8 cellular contexts compared by ENCODE assay signal in genomic region chr14:76947078-76947837, GRCh38.
DNase-seq lines count a peak whose midpoint lies in the region; ATAC-seq and TF ChIP-seq lines count a peak whose summit lies in the region.

No MANE protein-coding gene starts in this region.

- H2AFZ ChIP-seq in ACC112 (ENCODE audit: low read length, unreplicated experiment), result peak overlapping the region; percentile 82

- H3K27ac ChIP-seq in ACC112 (ENCODE audit: low read depth, low read length), result peak overlapping the region; percentile 93

- no peaks in the 10 kb centered on the region for H3K79me2 ChIP-seq in ACC112 (ENCODE audit: control insufficient read depth, insufficient read depth, low read length, unreplicated experiment)

- H3K36me3 ChIP-seq in ACC112 (ENCODE audit: insufficient read depth, low read length), result no peaks in the 10 kb centered on the region

- peaks cover 34% of the 10 kb centered on the region for H3K4me1 ChIP-seq in ACC112 (ENCODE audit: control insufficient read depth, insufficient read depth, low read length, unreplicated experiment)

- peak; percentile 88 for ATAC-seq in GM18909 (IDR thresholded peaks at IDR 0.05; ENCODE audit: poor library complexity, unreplicated experiment)
- ATAC-seq in HG03159 (IDR thresholded peaks at IDR 0.05; ENCODE audit: unreplicated experiment), result peak; percentile 88
- peak; percentile 86 for ATAC-seq in left colon

- no peaks in the 10 kb centered on the region for H3K27me3 ChIP-seq in ACC112 (ENCODE audit: insufficient read depth, low read length)

- peak; percentile 63 for DNase-seq in NCI-H226
- peak; percentile 62 for DNase-seq in activated CD4-positive, alpha-beta T cell treated with anti-CD3 and anti-CD28 coated beads for 24 hours (ENCODE audit: low read depth in 2 of 2)
- peak; percentile 83 for DNase-seq in choroid plexus epithelial cell (ENCODE audit: low read depth)
- DNase-seq in left colon, result peak; percentile 89 to 91
- DNase-seq in stimulated activated CD4-positive, alpha-beta T cell treated with anti-CD3 and anti-CD28 coated beads, Interleukin-2, amount 100 ng/mL, for 4 hours (ENCODE audit: low read depth), result peak; percentile 75

- TF ChIP-seq CTCF in choroid plexus epithelial cell (conservative IDR thresholded peaks at IDR 0.05; ENCODE audit: low read depth, low read length), result peak; percentile 44

- H3K4me3 ChIP-seq in ACC112 (ENCODE audit: low read depth, low read length) (peak overlapping the region; percentile 20; the same call in 1 of the 2 replicates), choroid plexus epithelial cell (ENCODE audit: low read depth, low read length) (no peak overlapping the region)

- intact Hi-C loops in left colon (cut with DNase I, micrococcal nuclease), result no loop called here
